In the genomic region with DNA sequence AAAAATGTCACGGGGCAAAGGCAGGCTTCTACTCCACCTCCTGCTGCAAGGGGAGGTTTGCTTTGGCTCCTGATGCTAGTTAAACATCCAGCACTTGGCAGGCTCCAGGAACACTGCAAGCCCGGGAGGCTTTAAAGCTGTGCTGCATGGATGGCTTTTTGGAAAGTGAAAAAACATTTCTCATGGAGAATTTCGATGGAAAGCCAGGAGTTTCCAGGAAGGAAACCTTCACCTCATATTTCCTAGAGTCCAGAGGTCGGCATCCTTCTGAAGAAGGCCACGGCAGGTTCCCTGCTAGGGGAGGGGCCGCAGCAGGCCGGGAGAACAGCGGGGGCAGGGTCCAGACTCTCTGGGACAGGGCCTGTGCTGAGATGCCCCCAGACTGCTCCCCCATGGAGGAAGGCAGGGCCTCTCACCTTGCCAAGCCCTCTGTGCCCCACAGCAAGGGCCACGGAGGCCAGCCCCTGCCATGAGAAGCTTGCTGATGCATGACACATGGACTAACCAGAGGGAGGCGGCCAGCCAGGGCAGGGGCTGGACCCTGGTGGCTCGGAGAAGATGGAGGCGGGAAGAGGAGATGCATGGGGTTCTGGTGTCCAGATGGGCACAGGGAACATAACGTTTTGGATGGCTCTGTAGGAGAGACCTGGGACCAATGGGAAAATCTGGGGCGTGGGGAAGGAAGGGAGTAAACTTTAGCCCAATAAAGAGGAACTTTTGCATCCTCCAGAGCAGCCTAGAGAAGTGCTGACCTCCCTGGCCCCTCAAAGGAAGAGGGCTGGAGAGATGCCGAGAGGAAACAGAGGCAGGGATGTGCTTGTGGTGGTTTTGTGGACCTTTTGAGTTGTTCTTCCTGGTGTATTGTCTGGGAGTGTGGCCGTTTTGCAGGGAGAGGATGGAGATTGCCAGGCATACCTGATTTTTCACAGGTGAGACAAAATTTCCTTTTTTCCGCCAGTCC, we compare ENCODE assay signal across 9 cellular contexts. TPM values are rescaled to one million over a fixed set of nuclear protein-coding genes. Genes with fewer than 3 reads are reported as not detected.
A peak's percentile ranks its signal among the peaks of the same experiment; 100 is the strongest.
DNase-seq lines count a peak whose midpoint lies in the region; ATAC-seq and TF ChIP-seq lines count a peak whose summit lies in the region.
"Had no signal": no experiment of that assay in that cellular context is flagged by ENCODE, and none has a peak within 500 bp of the region (broad histone marks: within the 10 kb centered on the region; RNA-seq: fewer than 3 reads in every experiment).

No MANE protein-coding gene starts in this region.

- WGBS in right cardiac atrium: 53% methylated on average over 17 of the region's 17 CpGs
- 46 to 59% (median 50%) methylated on average over 17 of the region's 17 CpGs for WGBS in stomach, 5 donors

- H3K27me3 ChIP-seq in right cardiac atrium (ENCODE audit: control insufficient read depth, insufficient read depth) (no peaks in the 10 kb centered on the region), stomach (no peaks in the 10 kb centered on the region)
- H3K27me3 ChIP-seq: suprapubic skin had no signal

- no peak for TF ChIP-seq EP300 in stomach (IDR thresholded peaks at IDR 0.05)

- peaks cover 6 to 77% (median 72%) of the 10 kb centered on the region in 4 donors for H3K36me3 ChIP-seq in stomach

- H3K4me1 ChIP-seq in right cardiac atrium (ENCODE audit: control insufficient read depth, insufficient read depth, low read length) (peaks cover 8% of the 10 kb centered on the region), stomach (peaks cover 10 to 50% (median 20%) of the 10 kb centered on the region in 4 donors)

- no peak for TF ChIP-seq POLR2A in stomach (IDR thresholded peaks at IDR 0.05)

- intact Hi-C loops in right cardiac atrium (cut with DNase I): no loop called here
- intact Hi-C loops in stomach (cut with DNase I; ENCODE audit: low total_unique reads): no loop called here

- ATAC-seq in right cardiac atrium (peak; percentile 68 to 71), GM21576 (IDR thresholded peaks at IDR 0.05; ENCODE audit: unreplicated experiment) (no peak), GM19328 (IDR thresholded peaks at IDR 0.05; ENCODE audit: unreplicated experiment) (no peak)

- H3K9me3 ChIP-seq in right cardiac atrium (ENCODE audit: control insufficient read depth, low read length): no peaks in the 10 kb centered on the region
- H3K9me3 ChIP-seq in stomach: no peaks in the 10 kb centered on the region
- H3K9me3 ChIP-seq: suprapubic skin had no signal

- no peak for TF ChIP-seq CTCF in astrocyte of the cerebellum (IDR thresholded peaks at IDR 0.05; ENCODE audit: low read depth, low read length, missing control alignments)
- TF ChIP-seq CTCF in stomach (IDR thresholded peaks at IDR 0.05): no peak

- DNase-seq in NCI-H446 (lab: John Stamatoyannopoulos, UW) (peak; percentile 17 to 42), astrocyte of the cerebellum (ENCODE audit: low read depth) (peak; percentile 51), right cardiac atrium (peak in 2 of 3 donors; percentile 69 to 82), stomach (peak; percentile 57), inferior parietal cortex (ENCODE audit: extremely low spot score) (no peak)
- DNase-seq: NCI-H226 had no signal

- no peak overlapping the region for H3K4me3 ChIP-seq in astrocyte of the cerebellum (ENCODE audit: low read depth, low read length)
- H3K4me3 ChIP-seq in right cardiac atrium (ENCODE audit: low read length): no peak overlapping the region
- H3K4me3 ChIP-seq in stomach: no peak overlapping the region
- H3K4me3 ChIP-seq: suprapubic skin had no signal

- H3K27ac ChIP-seq in right cardiac atrium (ENCODE audit: low read length) (no peak overlapping the region), stomach (peak overlapping the region in 3 of 5 donors; percentile 1 to 22 (median 3))
- H3K27ac ChIP-seq: suprapubic skin had no signal

- in situ Hi-C loops in astrocyte of the cerebellum (cut with HindIII; ENCODE audit: low sequenced_read_pairs): no loop called here

RNA-seq across cellular contexts. Expression of gene CTSH, which starts 10.5 kb away (rescaled TPM):
- 100 to 1,000 TPM in 1 of 4 donors, 10 to 100 TPM in 3; 41.0 to 101 (median 79.4) TPM for total RNA-seq in right cardiac atrium
- 126 TPM for polyA plus RNA-seq in right cardiac atrium
- 100 to 1,000 TPM; 173 to 386 (median 309) TPM for total RNA-seq in stomach
- polyA plus RNA-seq in stomach: 100 to 1,000 TPM in 2 of 3 donors, 10 to 100 TPM in 1; 79.3 to 193 (median 125) TPM

Comparison
In these comparisons a context has a peak if more than half of its experiments do, and no peak if none do; other contexts are left out.
1. ATAC-seq: peak in right cardiac atrium (2 of 2); none in GM21576 (single experiment) and GM19328 (single experiment).